Comparison of ENCODE assay signal across 8 cellular contexts in genomic region chr2:70978388-70979357, GRCh38. TPM values are rescaled to one million over a fixed set of nuclear protein-coding genes. Genes with fewer than 3 reads are reported as not detected.
A peak's percentile ranks its signal among the peaks of the same experiment; 100 is the strongest.
DNase-seq lines count a peak whose midpoint lies in the region; ATAC-seq and TF ChIP-seq lines count a peak whose summit lies in the region.

Gene ANKRD53, plus strand, starts transcription at chr2:70978630. Its CDS starts 16 bp downstream, at chr2:70978646.

- H2AFZ ChIP-seq in H9 (ENCODE audit: low read length): no peak within 1 kb of the TSS

- H3K27me3 ChIP-seq in H9 (ENCODE audit: insufficient read depth, low read length) (peaks cover 2% of the 10 kb centered on the region; the same call in 1 of the 2 replicates), esophagus muscularis mucosa (no peaks in the 10 kb centered on the region)
- no peaks in the 10 kb centered on the region for H3K27me3 ChIP-seq in naive thymus-derived CD4-positive, alpha-beta T cell (ENCODE audit: control insufficient read depth in 2 of 2, insufficient read depth in 2 of 2, low read length in 2 of 2)

- no peak for TF ChIP-seq POLR2A in esophagus muscularis mucosa (IDR thresholded peaks at IDR 0.05; ENCODE audit: low read depth)

- no peaks in the 10 kb centered on the region for H3K9me3 Mint-ChIP-seq in H9
- H3K9me3 Mint-ChIP-seq in naive thymus-derived CD4-positive, alpha-beta T cell: no peaks in the 10 kb centered on the region

- H3K27ac ChIP-seq in H9 (ENCODE audit: insufficient read length, low read depth, low read length) (no peak within 1 kb of the TSS), esophagus muscularis mucosa (replicated peaks in 1 of 4) (peak within 1 kb of the TSS; percentile 80 to 93 (median 88))
- peak within 1 kb of the TSS; percentile 36 for H3K27ac ChIP-seq in naive thymus-derived CD4-positive, alpha-beta T cell (ENCODE audit: low read depth, low read length)

- no peak for TF ChIP-seq EP300 in esophagus muscularis mucosa (IDR thresholded peaks at IDR 0.05)

- peak within 1 kb of the TSS; percentile 55 for H3K4me3 ChIP-seq in AG09309 (ENCODE audit: control insufficient read depth, low read depth, low read length)
- peak within 1 kb of the TSS; percentile 65 for H3K4me3 ChIP-seq in WI38 (ENCODE audit: low read depth, low read length)
- H3K4me3 ChIP-seq in esophagus muscularis mucosa: peak within 1 kb of the TSS; percentile 54 to 69 (median 61)
- H3K4me3 ChIP-seq in naive thymus-derived CD4-positive, alpha-beta T cell (ENCODE audit: low read length): peak within 1 kb of the TSS; percentile 81

- H3K9me3 ChIP-seq in H9 (ENCODE audit: control insufficient read depth, low read depth, low read length): no peaks in the 10 kb centered on the region
- H3K9me3 ChIP-seq in esophagus muscularis mucosa: no peaks in the 10 kb centered on the region
- H3K9me3 ChIP-seq in naive thymus-derived CD4-positive, alpha-beta T cell (ENCODE audit: control insufficient read depth in 2 of 3, low read length in 3 of 3): no peaks in the 10 kb centered on the region

- H2BK120ac ChIP-seq in H9 (ENCODE audit: low read depth, low read length, poor library complexity, severe bottlenecking): no peak within 1 kb of the TSS

- H2BK15ac ChIP-seq in H9 (ENCODE audit: low read depth, low read length): no peak within 1 kb of the TSS

- peak within 1 kb of the TSS; percentile 68 to 81 for H3K4me3 Mint-ChIP-seq in H9
- H3K4me3 Mint-ChIP-seq in naive thymus-derived CD4-positive, alpha-beta T cell: peak within 1 kb of the TSS; percentile 76 to 95 (median 86)

- peaks cover 55% of the 10 kb centered on the region for H3K27me3 Mint-ChIP-seq in H9 (ENCODE audit: low read depth)
- H3K27me3 Mint-ChIP-seq in naive thymus-derived CD4-positive, alpha-beta T cell: peaks cover 0 to 14% (median 0%) of the 10 kb centered on the region in 5 donors

- H4K91ac ChIP-seq in H9 (ENCODE audit: insufficient read length, low read depth, low read length): no peak within 1 kb of the TSS

- H4K8ac ChIP-seq in H9 (replicated peaks; ENCODE audit: insufficient read length, low read depth, low read length): no peak within 1 kb of the TSS

- H3K4me1 ChIP-seq in H9 (ENCODE audit: insufficient read depth, low read length): no peaks in the 10 kb centered on the region
- peaks cover 15 to 32% (median 25%) of the 10 kb centered on the region in 4 donors for H3K4me1 ChIP-seq in esophagus muscularis mucosa
- peaks cover 9% of the 10 kb centered on the region in 2 donors for H3K4me1 ChIP-seq in naive thymus-derived CD4-positive, alpha-beta T cell (ENCODE audit: control insufficient read depth in 2 of 2, insufficient read depth in 2 of 2, low read length in 2 of 2)

- no peak within 1 kb of the TSS for H3K56ac ChIP-seq in H9 (ENCODE audit: insufficient read length, low read depth, low read length)

- H4K20me1 ChIP-seq in H9 (ENCODE audit: control insufficient read depth, insufficient read depth, insufficient read length): no peaks in the 10 kb centered on the region

- TF ChIP-seq CTCF in AG09309 (IDR thresholded peaks at IDR 0.05; ENCODE audit: control insufficient read depth, insufficient read depth, low read depth, low read length, missing control alignments) (no peak), H9 (conservative IDR thresholded peaks at IDR 0.05) (no peak), WI38 (IDR thresholded peaks at IDR 0.05; ENCODE audit: low read depth, low read length) (no peak), esophagus muscularis mucosa (IDR thresholded peaks at IDR 0.05) (no peak)

- H3K9ac ChIP-seq in H9 (ENCODE audit: extremely low read depth, insufficient read length, low read length): no peak within 1 kb of the TSS

- peak within 1 kb of the TSS; percentile 63 for H3K4me2 ChIP-seq in H9 (ENCODE audit: insufficient read depth, insufficient read length, low read length)

- H3K36me3 Mint-ChIP-seq in H9 (ENCODE audit: insufficient read depth in 1 of 3, low read depth in 3 of 3): no peaks in the 10 kb centered on the region
- H3K36me3 Mint-ChIP-seq in naive thymus-derived CD4-positive, alpha-beta T cell: peaks cover 0 to 4% (median 0%) of the 10 kb centered on the region in 5 donors

- no peak within 1 kb of the TSS for H4K5ac ChIP-seq in H9 (ENCODE audit: insufficient read length, low read depth, low read length)

- no peak within 1 kb of the TSS for H2BK20ac ChIP-seq in H9 (ENCODE audit: low read depth, low read length, poor library complexity, severe bottlenecking)

- no peaks in the 10 kb centered on the region for H3K79me1 ChIP-seq in H9 (ENCODE audit: insufficient read depth, low read depth, low read length, poor library complexity, severe bottlenecking)

- H2BK12ac ChIP-seq in H9 (ENCODE audit: insufficient read length, low read depth, low read length): no peak within 1 kb of the TSS

- H3K27ac Mint-ChIP-seq in H9: no peak within 1 kb of the TSS
- H3K27ac Mint-ChIP-seq in naive thymus-derived CD4-positive, alpha-beta T cell: peak within 1 kb of the TSS; percentile 73 to 93 (median 83)

- no peak within 1 kb of the TSS for H2AK5ac ChIP-seq in H9 (ENCODE audit: insufficient read length, low read length)

- H3K14ac ChIP-seq in H9 (ENCODE audit: insufficient read depth, low read length): no peak within 1 kb of the TSS

- ATAC-seq in naive thymus-derived CD4-positive, alpha-beta T cell: peak; percentile 30

- H3K23ac ChIP-seq in H9 (ENCODE audit: insufficient read length, low read depth, low read length): no peak within 1 kb of the TSS

- POLR2A ChIA-PET in naive thymus-derived CD4-positive, alpha-beta T cell (lab: Charles Lee): interaction anchor here (1.1 to 1.8 kb wide), 3 partner anchors 11 to 90 kb away, joined by 3 to 8 read pairs (median 4); partner anchors contain the start of gene NAGK
- POLR2A ChIA-PET in HEK293T (lab: Yijun Ruan, JAX): interaction anchor here (1.5 kb wide), 1 partner anchor 30 kb away, joined by 3 read pairs; no protein-coding TSS in a partner anchor

- no peak within 1 kb of the TSS for H3T11ph ChIP-seq in H9 (ENCODE audit: low read length)

- peaks cover 0 to 9% (median 4%) of the 10 kb centered on the region in 4 donors for H3K36me3 ChIP-seq in esophagus muscularis mucosa
- no peaks in the 10 kb centered on the region for H3K36me3 ChIP-seq in naive thymus-derived CD4-positive, alpha-beta T cell (ENCODE audit: control insufficient read depth in 2 of 3, insufficient read depth in 3 of 3, low read length in 3 of 3)

- H2BK5ac ChIP-seq in H9 (ENCODE audit: insufficient read length, low read length): no peak within 1 kb of the TSS

- DNase-seq in AG09309 (ENCODE audit: low read depth) (no peak), H9 (peak; percentile 84), esophagus muscularis mucosa (ENCODE audit: extremely low spot score) (peak; percentile 91), DMS114 treated with DMSO at 0.1 percent for 48 hours (lab: John Stamatoyannopoulos, UW; ENCODE audit: unreplicated experiment) (no peak), HEK293T (ENCODE audit: extremely low spot score) (no peak), SHP77 treated with DMSO at 0.1 percent for 48 hours (lab: John Stamatoyannopoulos, UW) (no peak)
- DNase-seq in naive thymus-derived CD4-positive, alpha-beta T cell: peak in 2 of 9 donors; percentile 13 to 15

- H3K4me1 Mint-ChIP-seq in H9: peaks cover 12 to 14% of the 10 kb centered on the region in 2 experiments
- peaks cover 10 to 23% (median 16%) of the 10 kb centered on the region in 7 donors for H3K4me1 Mint-ChIP-seq in naive thymus-derived CD4-positive, alpha-beta T cell

- no CpG with 5 or more reads among the region's 82 CpGs for WGBS in H9 (ENCODE audit: extremely low coverage, insufficient read length, low lambda C conversion rate)
- 6% methylated on average over 45 of the region's 82 CpGs for WGBS in esophagus muscularis mucosa

- no peak within 1 kb of the TSS for H3K4ac ChIP-seq in H9 (ENCODE audit: low read depth, low read length)

- CTCF ChIA-PET in naive thymus-derived CD4-positive, alpha-beta T cell (lab: Charles Lee): interaction anchor here (1.2 to 1.6 kb wide), 2 partner anchors 12 to 14 kb away, joined by 3 to 4 read pairs; no protein-coding TSS in a partner anchor
- CTCF ChIA-PET in HEK293T (lab: Yijun Ruan, JAX): interaction anchor here (1.7 kb wide), 1 partner anchor 30 kb away, joined by 4 read pairs; no protein-coding TSS in a partner anchor

- H3K18ac ChIP-seq in H9 (ENCODE audit: insufficient read length, low read depth, low read length): no peak within 1 kb of the TSS

- intact Hi-C loops in esophagus muscularis mucosa (cut with DNase I): no loop called here
- intact Hi-C loops in naive thymus-derived CD4-positive, alpha-beta T cell (cut with micrococcal nuclease): loop anchor here (5.0 kb wide), 2 partner anchors 89 to 249 kb away; partner anchors contain the start of genes NAGK (in 1 of the 2) and PAIP2B (in 1 of the 2)

- H3K23me2 ChIP-seq in H9 (ENCODE audit: insufficient read length, low read depth, low read length, poor library complexity, severe bottlenecking): peaks cover 7% of the 10 kb centered on the region

- no peaks in the 10 kb centered on the region for H3K79me2 ChIP-seq in H9 (ENCODE audit: insufficient read depth, low read length)

TF ChIP-seq in HEK293T, 16 proteins besides CTCF, POLR2A, EP300 and RAD21:
- TF ChIP-seq FOXA1 (IDR thresholded peaks at IDR 0.05): no peak
- no peak for TF ChIP-seq TARDBP (IDR thresholded peaks at IDR 0.05)
- TF ChIP-seq LEF1 (IDR thresholded peaks at IDR 0.05; ENCODE audit: borderline replicate concordance): no peak
- TF ChIP-seq FOXK2 (IDR thresholded peaks at IDR 0.05): no peak
- TF ChIP-seq FOXM1 (IDR thresholded peaks at IDR 0.05; ENCODE audit: borderline replicate concordance): no peak
- TF ChIP-seq CTBP1 (IDR thresholded peaks at IDR 0.05; ENCODE audit: borderline replicate concordance): no peak
TF ChIP-seq in HEK293T: peak in this region for 0.

RNA-seq across cellular contexts. Expression of gene ANKRD53, which starts in this region (rescaled TPM):
- total RNA-seq in H9 (2021): 0.28 and 0.88 TPM in 2 replicates
- total RNA-seq in esophagus muscularis mucosa: 1 to 10 TPM in 1 of 4 donors, under 1 TPM in 3; under 0.01 to 3.2 (median 0.82) TPM
- 1 to 10 TPM in 1 of 5 experiments, under 1 TPM in 3, not detected in 1; 0.21 to 1.5 (median 0.63) TPM for total RNA-seq in naive thymus-derived CD4-positive, alpha-beta T cell
- not detected for polyA plus RNA-seq in naive thymus-derived CD4-positive, alpha-beta T cell

Comparison
In these comparisons a context has a peak if more than half of its experiments do, and no peak if none do; other contexts are left out.
1. Peak in DNase-seq and H3K4me2 ChIP-seq in H9; RNA of the gene not detected or under 1 TPM.
2. H3K27ac Mint-ChIP-seq: peak in naive thymus-derived CD4-positive, alpha-beta T cell (9 of 9); none in H9 (0 of 3).
3. Peak in every context shown above with its lines, with median percentiles within 50 percentile points of each other: H3K4me3 ChIP-seq.